20 cellular contexts compared by ENCODE assay signal in the genomic region with DNA sequence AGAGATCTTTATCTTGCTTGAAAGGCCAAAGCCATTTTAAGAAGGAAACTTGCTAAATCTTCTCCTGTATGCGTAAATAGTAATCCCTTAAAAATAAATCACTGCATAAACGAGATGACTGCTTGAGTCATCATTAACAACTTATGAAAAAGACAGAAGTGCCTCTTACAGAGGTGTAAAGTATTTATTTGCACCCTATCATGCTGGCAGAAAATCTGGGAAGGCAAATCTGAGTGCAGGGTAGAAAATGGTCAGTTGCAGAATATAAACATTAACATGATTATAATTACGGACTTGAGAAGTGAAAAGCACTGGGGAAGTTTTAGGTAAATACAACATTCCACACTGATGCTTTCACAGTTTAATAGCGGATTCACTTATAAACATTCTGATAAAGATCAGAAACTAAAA.
"Had no signal": no experiment of that assay in that cellular context is flagged by ENCODE, and none has a peak within 500 bp of the region (broad histone marks: within the 10 kb centered on the region; RNA-seq: fewer than 3 reads in every experiment).

No MANE protein-coding gene starts in this region.

- H3K79me2 ChIP-seq: hepatocyte had no signal

- H3K9me3 ChIP-seq: mucosa of descending colon, transverse colon had no signal

- H2AFZ ChIP-seq: hepatocyte had no signal

- H3K4me3 ChIP-seq: hepatocyte, mucosa of descending colon, transverse colon had no signal

- H3K27ac ChIP-seq: hepatocyte had no signal

- ATAC-seq: activated CD4-positive, CD25-positive, alpha-beta regulatory T cell treated with anti-CD3 and anti-CD28 coated beads, Interleukin-2, amount 50 U/mL, for 24 hours; left lobe of liver; mucosa of descending colon; naive thymus-derived CD4-positive, alpha-beta T cell; T-cell had no signal

- H3K27me3 ChIP-seq: hepatocyte, transverse colon had no signal

- FAIRE-seq: keratinocyte had no signal

- H3K27ac Mint-ChIP-seq: activated naive CD8-positive, alpha-beta T cell treated with anti-CD3 and anti-CD28 coated beads for 36 hours; dendritic cell treated with granulocyte-macrophage colony-stimulating factor and Interleukin-4, amounts not matched to agents 40 ng/mL and 50 ng/mL, for 4 days; naive thymus-derived CD4-positive, alpha-beta T cell; T-cell had no signal

- H3K9me3 Mint-ChIP-seq: dendritic cell treated with granulocyte-macrophage colony-stimulating factor and Interleukin-4, amounts not matched to agents 40 ng/mL and 50 ng/mL, for 4 days had no signal

- H3K4me1 Mint-ChIP-seq: activated naive CD8-positive, alpha-beta T cell treated with anti-CD3 and anti-CD28 coated beads for 36 hours; T-cell had no signal

- H3K27me3 Mint-ChIP-seq: activated naive CD8-positive, alpha-beta T cell treated with anti-CD3 and anti-CD28 coated beads for 36 hours; dendritic cell treated with granulocyte-macrophage colony-stimulating factor and Interleukin-4, amounts not matched to agents 40 ng/mL and 50 ng/mL, for 4 days; naive thymus-derived CD4-positive, alpha-beta T cell; T-cell had no signal

- DNase-seq: activated CD4-positive, alpha-beta T cell treated with anti-CD3 and anti-CD28 coated beads, Interleukin-2, amount 50 U/mL, for 1 hour; activated CD8-positive, alpha-beta memory T cell treated with anti-CD3 and anti-CD28 coated beads for 24 hours; activated gamma-delta T cell treated with Interleukin-2 at 50 U/mL for 16 hours; activated naive CD8-positive, alpha-beta T cell treated with anti-CD3 and anti-CD28 coated beads for 36 hours; anterior cingulate cortex; effector memory CD4-positive, alpha-beta T cell; mucosa of descending colon; naive thymus-derived CD4-positive, alpha-beta T cell; stimulated activated CD4-positive, alpha-beta T cell treated with anti-CD3 and anti-CD28 coated beads, Interleukin-15, amount 100 ng/mL, for 24 hours; stimulated activated CD4-positive, alpha-beta T cell treated with anti-CD3 and anti-CD28 coated beads, Interleukin-4, amount 100 ng/mL, for 24 hours; stimulated activated naive CD4-positive, alpha-beta T cell treated with Interleukin-2 at 50 U/mL for 16 hours; substantia nigra; T-cell; T1000; transverse colon had no signal

- H3K4me2 ChIP-seq: hepatocyte had no signal

- H3K4me3 Mint-ChIP-seq: activated naive CD8-positive, alpha-beta T cell treated with anti-CD3 and anti-CD28 coated beads for 36 hours; dendritic cell treated with granulocyte-macrophage colony-stimulating factor and Interleukin-4, amounts not matched to agents 40 ng/mL and 50 ng/mL, for 4 days; naive thymus-derived CD4-positive, alpha-beta T cell; T-cell had no signal
